Comparison of ENCODE assay signal across 10 cellular contexts in genomic region chr1:161427733-161428516, GRCh38.
A peak's percentile ranks its signal among the peaks of the same experiment; 100 is the strongest.
DNase-seq lines count a peak whose midpoint lies in the region; ATAC-seq, FAIRE-seq and TF ChIP-seq lines count a peak whose summit lies in the region.
"Had no signal": no experiment of that assay in that cellular context is flagged by ENCODE, and none has a peak within 500 bp of the region (broad histone marks: within the 10 kb centered on the region; RNA-seq: fewer than 3 reads in every experiment).

No MANE protein-coding gene starts in this region.

- ATAC-seq in A549 = peak; percentile 80 to 88
- no peak for ATAC-seq in GM18511 (IDR thresholded peaks at IDR 0.05; ENCODE audit: unreplicated experiment)
- no peak for ATAC-seq in GM21381 (IDR thresholded peaks at IDR 0.05; ENCODE audit: unreplicated experiment)

- TF ChIP-seq EP300 in A549 (IDR thresholded peaks at IDR 0.05) = no peak

- 3% methylated on average over 18 of the region's 18 CpGs for WGBS in A549 (ENCODE audit: missing lambda C conversion rate)

- POLR2A ChIA-PET in A549 (lab: Yijun Ruan, JAX) = interaction anchor here (1.5 to 3.3 kb wide), 3 partner anchors 12 to 38 kb away, joined by 4 to 17 read pairs (median 5); no protein-coding TSS in a partner anchor

- no peaks in the 10 kb centered on the region for H3K9me3 ChIP-seq in A549
- H3K9me3 ChIP-seq: thyroid gland had no signal

- peaks cover 35% of the 10 kb centered on the region for H3K27me3 Mint-ChIP-seq in activated T-helper 1 cell treated with anti-CD3 and anti-CD28 coated beads, Interleukin-12 subunit alpha, Interleukin-12 subunit beta, Interleukin-2, Interleukin-4 antibody, amounts not matched to agents 30 ng/mL and 10 ng/mL and 1 ng/mL, durations not matched to agents 14 hours and 24 hours and 36 hours (ENCODE audit: insufficient read depth)

- no peak for TF ChIP-seq CTCF in A549 (IDR thresholded peaks at IDR 0.05)
- no peak for TF ChIP-seq CTCF in HFF-Myc (IDR thresholded peaks at IDR 0.05; ENCODE audit: low read depth, low read length, missing control alignments)

- peak overlapping the region; percentile 88 for H3K4me2 ChIP-seq in A549

- peaks cover 8% of the 10 kb centered on the region; the same call in 2 of the 3 replicates for H3K4me1 ChIP-seq in A549
- H3K4me1 ChIP-seq: thyroid gland had no signal

- DNase-seq in A549 (ENCODE audit: low read depth in 1 of 2, low spot score in 1 of 2) = peak; percentile 51 to 82
- peak; percentile 42 for DNase-seq in HFF-Myc (ENCODE audit: extremely low read depth, low read depth)
- DNase-seq in activated T-helper 1 cell treated with anti-CD3 and anti-CD28 coated beads, Interleukin-12 subunit alpha, Interleukin-12 subunit beta, Interleukin-2, Interleukin-4 antibody, amounts not matched to agents 30 ng/mL and 10 ng/mL and 1 ng/mL, durations not matched to agents 14 hours and 24 hours and 36 hours (ENCODE audit: low spot score) = peak; percentile 22
- DNase-seq in kidney tubule cell (ENCODE audit: low spot score) = peak; percentile 65
- no peak for DNase-seq in anterior cingulate cortex (lab: John Stamatoyannopoulos, UW)
- DNase-seq in SKM-1 (lab: John Stamatoyannopoulos, UW; ENCODE audit: unreplicated experiment) = no peak
- DNase-seq: thyroid gland had no signal

- H3K4me3 Mint-ChIP-seq in activated T-helper 1 cell treated with anti-CD3 and anti-CD28 coated beads, Interleukin-12 subunit alpha, Interleukin-12 subunit beta, Interleukin-2, Interleukin-4 antibody, amounts not matched to agents 30 ng/mL and 10 ng/mL and 1 ng/mL, durations not matched to agents 14 hours and 24 hours and 36 hours = peak overlapping the region; percentile 25

- CTCF ChIA-PET in A549 (lab: Yijun Ruan, JAX) = interaction anchor here (2.3 to 5.9 kb wide), 2 partner anchors 11 to 46 kb away, joined by 10 to 72 read pairs; no protein-coding TSS in a partner anchor

- peak; percentile 46 for FAIRE-seq in A549 (lab: Jason Lieb, UNC)

- H3K27ac Mint-ChIP-seq in activated T-helper 1 cell treated with anti-CD3 and anti-CD28 coated beads, Interleukin-12 subunit alpha, Interleukin-12 subunit beta, Interleukin-2, Interleukin-4 antibody, amounts not matched to agents 30 ng/mL and 10 ng/mL and 1 ng/mL, durations not matched to agents 14 hours and 24 hours and 36 hours = peak overlapping the region; percentile 73

- peaks cover 3% of the 10 kb centered on the region for H3K36me3 Mint-ChIP-seq in activated T-helper 1 cell treated with anti-CD3 and anti-CD28 coated beads, Interleukin-12 subunit alpha, Interleukin-12 subunit beta, Interleukin-2, Interleukin-4 antibody, amounts not matched to agents 30 ng/mL and 10 ng/mL and 1 ng/mL, durations not matched to agents 14 hours and 24 hours and 36 hours (ENCODE audit: low read depth)

- intact Hi-C loops in activated T-helper 1 cell treated with anti-CD3 and anti-CD28 coated beads, Interleukin-12 subunit alpha, Interleukin-12 subunit beta, Interleukin-2, Interleukin-4 antibody, amounts not matched to agents 30 ng/mL and 10 ng/mL and 1 ng/mL, durations not matched to agents 14 hours and 24 hours and 36 hours (cut with micrococcal nuclease) = loop anchor here (1.0 to 10.0 kb wide), 2 partner anchors 29 to 107 kb away; no protein-coding TSS in a partner anchor

- H3K4me3 ChIP-seq in A549 (peak overlapping the region; percentile 57), HFF-Myc (replicated peaks; ENCODE audit: low read depth, low read length) (peak overlapping the region; percentile 28)
- H3K4me3 ChIP-seq: cardiac muscle cell, thyroid gland had no signal

- peak overlapping the region; percentile 28 to 53; a peak in 4 of 6 replicates for H3K27ac ChIP-seq in A549
- H3K27ac ChIP-seq: cardiac muscle cell, thyroid gland had no signal

- TF ChIP-seq POLR2A in A549 (IDR thresholded peaks at IDR 0.05; ENCODE audit: low read length) = no peak

- H3K9me3 Mint-ChIP-seq in activated T-helper 1 cell treated with anti-CD3 and anti-CD28 coated beads, Interleukin-12 subunit alpha, Interleukin-12 subunit beta, Interleukin-2, Interleukin-4 antibody, amounts not matched to agents 30 ng/mL and 10 ng/mL and 1 ng/mL, durations not matched to agents 14 hours and 24 hours and 36 hours = no peaks in the 10 kb centered on the region

- no peak for TF ChIP-seq RAD21 in A549 (conservative IDR thresholded peaks at IDR 0.05 in 1 of 2, IDR thresholded peaks at IDR 0.05 in 1 of 2)

- peaks cover 15% of the 10 kb centered on the region for H3K4me1 Mint-ChIP-seq in activated T-helper 1 cell treated with anti-CD3 and anti-CD28 coated beads, Interleukin-12 subunit alpha, Interleukin-12 subunit beta, Interleukin-2, Interleukin-4 antibody, amounts not matched to agents 30 ng/mL and 10 ng/mL and 1 ng/mL, durations not matched to agents 14 hours and 24 hours and 36 hours (ENCODE audit: low read depth)

TF ChIP-seq in A549, 52 proteins besides CTCF, POLR2A, EP300 and RAD21:
- no peak for TF ChIP-seq MYC (IDR thresholded peaks at IDR 0.05; ENCODE audit: borderline replicate concordance, low read length)
- 0 out of 2 replicates have a peak, but pooled peaks have one; percentile 26 for TF ChIP-seq CHD4 (IDR thresholded peaks at IDR 0.05; ENCODE audit: borderline replicate concordance)
- peak; percentile 68 to 91; a peak in 3 of 4 replicates for TF ChIP-seq CEBPB (IDR thresholded peaks at IDR 0.05)
- no peak for TF ChIP-seq EHF (CRISPR knock-in tag; IDR thresholded peaks at IDR 0.05)
- no peak for TF ChIP-seq GATA3 (IDR thresholded peaks at IDR 0.05; ENCODE audit: borderline replicate concordance)
- TF ChIP-seq HMGXB4 (CRISPR knock-in tag; IDR thresholded peaks at IDR 0.05; ENCODE audit: borderline replicate concordance) = peak; percentile 84; the same call in 1 of the 2 replicates
- no peak for TF ChIP-seq CBX8 (IDR thresholded peaks at IDR 0.05)
- no peak for TF ChIP-seq KDM1A (IDR thresholded peaks at IDR 0.05; ENCODE audit: low read depth)
- peak; percentile 64 for TF ChIP-seq MAX (IDR thresholded peaks at IDR 0.05)
- TF ChIP-seq JUNB (IDR thresholded peaks at IDR 0.05) = no peak
- peak; percentile 85 for TF ChIP-seq SREBF2 (IDR thresholded peaks at IDR 0.05)
TF ChIP-seq in A549: peak in this region for 5.

Comparison
In these comparisons a context has a peak if more than half of its experiments do, and no peak if none do; other contexts are left out.
1. ATAC-seq: peak in A549 (2 of 2); none in GM18511 (single experiment) and GM21381 (single experiment).
2. DNase-seq: peak in A549 (2 of 2), HFF-Myc (single experiment), activated T-helper 1 cell treated with anti-CD3 and anti-CD28 coated beads, Interleukin-12 subunit alpha, Interleukin-12 subunit beta, Interleukin-2, Interleukin-4 antibody, amounts not matched to agents 30 ng/mL and 10 ng/mL and 1 ng/mL, durations not matched to agents 14 hours and 24 hours and 36 hours (single experiment) and kidney tubule cell (single experiment); none in anterior cingulate cortex (0 of 58) and SKM-1 (single experiment).